In the genomic region with DNA sequence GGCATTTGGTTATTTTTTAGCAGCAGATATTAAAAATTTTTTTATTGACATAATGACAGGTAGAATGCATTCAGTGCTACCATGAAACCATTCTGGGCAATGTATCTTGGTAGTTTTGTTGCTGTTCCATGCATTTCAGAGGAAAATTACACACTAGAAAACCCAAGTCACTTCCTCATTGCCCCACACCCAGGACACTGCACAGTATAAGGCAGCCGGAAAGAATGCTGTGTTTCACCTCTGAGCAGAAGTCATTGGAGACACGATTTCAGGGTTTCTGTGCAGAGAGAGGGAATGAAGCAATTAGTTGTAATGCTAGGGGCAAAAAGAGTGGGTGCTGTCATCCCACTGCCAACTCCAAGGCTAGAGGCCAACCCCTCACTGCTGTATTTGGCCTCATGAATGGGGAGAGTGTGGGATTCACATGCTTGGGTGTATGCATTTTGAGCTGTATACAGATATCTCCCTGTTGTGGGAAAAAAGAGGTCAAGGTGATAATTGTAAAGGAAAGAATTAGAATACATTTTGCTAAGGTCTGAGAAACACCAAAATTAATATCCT, we compare ENCODE assay signal across 21 cellular contexts.
"Had no signal": no experiment of that assay in that cellular context is flagged by ENCODE, and none has a peak within 500 bp of the region (broad histone marks: within the 10 kb centered on the region; RNA-seq: fewer than 3 reads in every experiment).

No MANE protein-coding gene starts in this region.

- H3K36me3 Mint-ChIP-seq: activated naive CD8-positive, alpha-beta T cell; memory B cell; stimulated activated naive B cell treated with anti-CD40 and anti-IgM and Interleukin-4, amounts not matched to agents 10 μg/mL and 1 μg/mL and 100 μg/mL, for 72 hours had no signal

- H3K4me1 ChIP-seq: foreskin keratinocyte, right lobe of liver, upper lobe of left lung had no signal

- DNase-seq: activated CD4-positive, alpha-beta T cell treated with anti-CD3 and anti-CD28 coated beads, Interleukin-2, amount 50 U/mL, for 48 hours; activated CD8-positive, alpha-beta memory T cell treated with anti-CD3 and anti-CD28 coated beads, Interleukin-2, amount 50 U/mL, for 48 hours; activated naive CD4-positive, alpha-beta T cell; activated T-cell treated with anti-CD3 and anti-CD28 coated beads, Interleukin-2, amount 50 U/mL, for 4 hours; amniotic stem cell; dermis blood vessel endothelial cell; effector memory CD4-positive, alpha-beta T cell; foreskin keratinocyte; nucleus accumbens; right lobe of liver; SK-N-SH; stimulated activated CD4-positive, alpha-beta T cell treated with anti-CD3 and anti-CD28 coated beads, Interleukin-15, amount 100 ng/mL, for 24 hours; stimulated activated CD8-positive, alpha-beta memory T cell treated with anti-CD3 and anti-CD28 coated beads, Interleukin-4, amount 100 ng/mL, for 48 hours; stimulated activated naive B cell treated with anti-CD40 and anti-IgM and Interleukin-4, amounts not matched to agents 10 μg/mL and 1 μg/mL and 100 μg/mL, for 72 hours; T-helper 1 cell; testis; upper lobe of left lung had no signal

- H3K9me3 Mint-ChIP-seq: activated T-cell treated with anti-CD3 and anti-CD28 coated beads, Interleukin-2, amount 50 U/mL, for 4 hours; activated T-helper 2 cell treated with anti-CD3 and anti-CD28 coated beads, Interferon-gamma antibody, Interleukin-2, Interleukin-4, amounts not matched to agents 10 μg/mL and 5 μg/mL and 100 μg/mL, durations not matched to agents 14 hours and 24 hours and 36 hours had no signal

- H3K4me3 Mint-ChIP-seq: activated naive CD8-positive, alpha-beta T cell; activated T-cell treated with anti-CD3 and anti-CD28 coated beads, Interleukin-2, amount 50 U/mL, for 4 hours; memory B cell; stimulated activated naive B cell treated with anti-CD40 and anti-IgM and Interleukin-4, amounts not matched to agents 10 μg/mL and 1 μg/mL and 100 μg/mL, for 72 hours had no signal

- H3K27me3 Mint-ChIP-seq: memory B cell; stimulated activated naive B cell treated with anti-CD40 and anti-IgM and Interleukin-4, amounts not matched to agents 10 μg/mL and 1 μg/mL and 100 μg/mL, for 72 hours had no signal

- H3K27ac ChIP-seq: foreskin keratinocyte, right lobe of liver, testis, upper lobe of left lung had no signal

- H3K9me3 ChIP-seq: right lobe of liver, SK-N-SH, testis, upper lobe of left lung had no signal

- H3K4me3 ChIP-seq: right lobe of liver, smooth muscle cell, testis, upper lobe of left lung had no signal

- H3K36me3 ChIP-seq: right lobe of liver, upper lobe of left lung had no signal

- ATAC-seq: activated T-cell treated with anti-CD3 and anti-CD28 coated beads, Interleukin-2, amount 50 U/mL, for 4 hours; foreskin keratinocyte; right lobe of liver; stimulated activated naive B cell treated with anti-CD40 and anti-IgM and Interleukin-4, amounts not matched to agents 10 μg/mL and 1 μg/mL and 100 μg/mL, for 72 hours had no signal

- H3K27me3 ChIP-seq: foreskin keratinocyte, right lobe of liver, testis, upper lobe of left lung had no signal

- H3K27ac Mint-ChIP-seq: activated naive CD8-positive, alpha-beta T cell; activated T-helper 2 cell treated with anti-CD3 and anti-CD28 coated beads, Interferon-gamma antibody, Interleukin-2, Interleukin-4, amounts not matched to agents 10 μg/mL and 5 μg/mL and 100 μg/mL, durations not matched to agents 14 hours and 24 hours and 36 hours; memory B cell; stimulated activated naive B cell treated with anti-CD40 and anti-IgM and Interleukin-4, amounts not matched to agents 10 μg/mL and 1 μg/mL and 100 μg/mL, for 72 hours had no signal

- H3K4me1 Mint-ChIP-seq: memory B cell; stimulated activated naive B cell treated with anti-CD40 and anti-IgM and Interleukin-4, amounts not matched to agents 10 μg/mL and 1 μg/mL and 100 μg/mL, for 72 hours had no signal
